8 cellular contexts compared by ENCODE assay signal in the genomic region with DNA sequence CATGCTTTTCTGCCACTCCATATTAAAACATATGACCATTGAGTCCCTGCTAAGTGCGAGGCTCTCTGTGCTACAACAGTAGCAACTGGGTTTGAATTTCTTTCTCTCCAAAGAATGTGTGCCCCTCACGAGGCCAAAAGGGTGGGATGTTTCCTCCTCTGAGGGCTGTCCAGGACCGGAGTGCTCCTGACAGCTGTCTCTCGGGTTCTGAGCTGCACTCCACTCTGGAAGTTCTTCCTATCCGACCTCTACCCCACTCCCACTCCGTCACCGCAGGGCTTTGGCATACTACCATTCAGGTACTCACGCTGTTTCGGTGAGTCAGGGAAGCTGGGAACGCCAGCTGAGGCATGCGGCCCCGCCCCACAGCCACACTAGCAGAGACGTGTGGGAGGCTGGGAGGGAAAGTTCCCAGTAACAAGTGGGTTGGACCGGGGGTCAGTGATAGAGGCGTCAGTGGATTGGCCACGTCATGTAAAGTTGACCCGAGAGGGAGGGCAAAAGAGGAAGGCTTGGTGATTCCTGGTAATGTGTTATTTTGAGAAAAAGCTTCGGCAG. TPM values are rescaled to one million over a fixed set of nuclear protein-coding genes. Genes with fewer than 3 reads are reported as not detected.
DNase-seq lines count a peak whose midpoint lies in the region; ATAC-seq, FAIRE-seq and TF ChIP-seq lines count a peak whose summit lies in the region.

No MANE protein-coding gene starts in this region.

- no peaks in the 10 kb centered on the region for H3K27me3 ChIP-seq in upper lobe of left lung

- H3K36me3 ChIP-seq in upper lobe of left lung, result peaks cover 15 to 45% (median 30%) of the 10 kb centered on the region in 4 donors

- peak overlapping the region; percentile 96 to 98 (median 98) for H3K27ac ChIP-seq in upper lobe of left lung

- H3K4me3 ChIP-seq in upper lobe of left lung, result peak overlapping the region; percentile 39 to 67 (median 60)

- WGBS in upper lobe of left lung, 2 donors, result 6 to 9% methylated on average over 18 of the region's 18 CpGs

- TF ChIP-seq CTCF in D721Med (IDR thresholded peaks at IDR 0.05; ENCODE audit: insufficient read depth, missing control alignments) (no peak), upper lobe of left lung (IDR thresholded peaks at IDR 0.05) (no peak)

- TF ChIP-seq EP300 in upper lobe of left lung (IDR thresholded peaks at IDR 0.05), result peak in 2 of 4 donors; percentile 22 to 93

- peak in 3 of 4 donors; percentile 4 to 42 (median 14) for TF ChIP-seq POLR2A in upper lobe of left lung (IDR thresholded peaks at IDR 0.05)
- no peak for TF ChIP-seq POLR2A in GM12892 (IDR thresholded peaks at IDR 0.05; ENCODE audit: low read depth, low read length)

- no peaks in the 10 kb centered on the region for H3K9me3 ChIP-seq in upper lobe of left lung

- peaks cover 59 to 79% (median 62%) of the 10 kb centered on the region in 4 donors for H3K4me1 ChIP-seq in upper lobe of left lung

- peak; percentile 38 for DNase-seq in D721Med (ENCODE audit: insufficient read length, low spot score)
- DNase-seq in HTR-8/SVneo (ENCODE audit: insufficient read length, low spot score), result peak; percentile 80
- DNase-seq in RCC 7860 (ENCODE audit: low spot score), result peak; percentile 95
- DNase-seq in activated naive CD4-positive, alpha-beta T cell treated with anti-CD3 and anti-CD28 coated beads, Interleukin-2, amount 50 U/mL, for 16 hours, result peak; percentile 69
- peak; percentile 95 for DNase-seq in glomerular visceral epithelial cell (ENCODE audit: extremely low spot score)
- DNase-seq in nucleus accumbens (lab: John Stamatoyannopoulos, UW), result peak in 51 of 56 donors; percentile 23 to 86 (median 58)
- DNase-seq in upper lobe of left lung, result peak; percentile 93 to 97
- no peak for DNase-seq in GM12892 (ENCODE audit: insufficient read length)

- FAIRE-seq in D721Med (lab: Jason Lieb, UNC) (no peak), HTR-8/SVneo (lab: Jason Lieb, UNC) (no peak), RCC 7860 (lab: Jason Lieb, UNC) (peak; percentile 93), GM12892 (lab: Jason Lieb, UNC) (no peak)

- ATAC-seq in upper lobe of left lung (ENCODE audit: low FRiP score in 2 of 2), result peak; percentile 90 to 92

RNA-seq across cellular contexts. Expression of gene SLC50A1, which starts 0.7 kb away (rescaled TPM):
- 10 to 100 TPM; 19.9 to 49.9 (median 42.7) TPM for total RNA-seq in upper lobe of left lung
- 44.4 TPM for polyA plus RNA-seq in GM12892 (2012; ENCODE audit: missing spikeins)

RNA-seq across cellular contexts. Expression of gene DPM3, which starts 5.4 kb away (rescaled TPM):
- 100 to 1,000 TPM in 2 of 6 donors, 10 to 100 TPM in 3, not detected in 1; 25.1 to 112 (median 67.5) TPM for total RNA-seq in upper lobe of left lung
- 19.6 TPM for polyA plus RNA-seq in GM12892 (2012; ENCODE audit: missing spikeins)

RNA-seq across cellular contexts. Expression of gene EFNA1, which starts 7.3 kb away (rescaled TPM):
- 100 to 1,000 TPM; 131 to 226 (median 164) TPM for total RNA-seq in upper lobe of left lung
- 0.36 TPM for polyA plus RNA-seq in GM12892 (2012; ENCODE audit: missing spikeins)

RNA-seq across cellular contexts. Expression of gene KRTCAP2, which starts 38.2 kb away (rescaled TPM):
- total RNA-seq in upper lobe of left lung, result 100 to 1,000 TPM in 4 of 6 donors, 10 to 100 TPM in 2; 47.1 to 166 (median 131) TPM
- polyA plus RNA-seq in GM12892 (2012; ENCODE audit: missing spikeins), result 92.9 TPM

RNA-seq across cellular contexts. Expression of gene TRIM46, which starts 38.7 kb away (rescaled TPM):
- under 1 TPM in 3 of 6 donors, not detected in 3; 0.30 to 0.64 (median 0.57) TPM for total RNA-seq in upper lobe of left lung
- 1.1 TPM for polyA plus RNA-seq in GM12892 (2012; ENCODE audit: missing spikeins)
